In genomic region chr11:128341280-128341679, GRCh38 we compare ENCODE assay signal across 10 cellular contexts.
DNase-seq lines count a peak whose midpoint lies in the region; ATAC-seq and TF ChIP-seq lines count a peak whose summit lies in the region.
"Had no signal": no experiment of that assay in that cellular context is flagged by ENCODE, and none has a peak within 500 bp of the region (broad histone marks: within the 10 kb centered on the region; RNA-seq: fewer than 3 reads in every experiment).

No MANE protein-coding gene starts in this region.

- H2AFZ ChIP-seq in parathyroid adenoma: no peak overlapping the region

- no peak overlapping the region for H3K4me2 ChIP-seq in parathyroid adenoma (ENCODE audit: low read length)

- H3K4me3 ChIP-seq in parathyroid adenoma (ENCODE audit: low read depth, low read length): no peak overlapping the region

- no peaks in the 10 kb centered on the region for H3K36me3 ChIP-seq in parathyroid adenoma (ENCODE audit: control insufficient read depth, insufficient read depth, low read length)

- POLR2A ChIA-PET in CD4-positive, alpha-beta T cell (lab: Charles Lee): interaction anchor here (0.7 to 4.5 kb wide), 27 partner anchors 8 to 353 kb away, joined by 3 to 27 read pairs (median 6); partner anchors contain the start of gene FLI1
- POLR2A ChIA-PET in MCF 10A (lab: Yijun Ruan, JAX): interaction anchor here (0.8 kb wide), 1 partner anchor 24 kb away, joined by 3 read pairs; no protein-coding TSS in a partner anchor

- TF ChIP-seq CTCF in CD4-positive, alpha-beta T cell (IDR thresholded peaks at IDR 0.05): no peak
- TF ChIP-seq CTCF in parathyroid adenoma (IDR thresholded peaks at IDR 0.05): no peak
- no peak for TF ChIP-seq CTCF in MCF 10A (IDR thresholded peaks at IDR 0.05; ENCODE audit: unreplicated experiment)

- H3K9me3 ChIP-seq in CD4-positive, alpha-beta T cell (ENCODE audit: control insufficient read depth, low read length): no peaks in the 10 kb centered on the region
- H3K9me3 ChIP-seq in parathyroid adenoma (ENCODE audit: control insufficient read depth, low read length): no peaks in the 10 kb centered on the region
- H3K9me3 ChIP-seq: Caco-2 had no signal

- peak overlapping the region; percentile 79 for H3K27ac ChIP-seq in CD4-positive, alpha-beta T cell (ENCODE audit: low read depth, low read length)
- H3K27ac ChIP-seq in parathyroid adenoma: peak overlapping the region; percentile 52

- H3K9me3 Mint-ChIP-seq in CD4-positive, alpha-beta T cell: peaks cover 3% of the 10 kb centered on the region
- no peaks in the 10 kb centered on the region for H3K9me3 Mint-ChIP-seq in central memory CD8-positive, alpha-beta T cell
- H3K9me3 Mint-ChIP-seq in MCF 10A (ENCODE audit: unreplicated experiment): no peaks in the 10 kb centered on the region

- no TSS peak for BruUV-seq in MCF 10A (replicated peaks; lab: Mats Ljungman, UMichigan)

- H3K27me3 ChIP-seq in CD4-positive, alpha-beta T cell (ENCODE audit: control insufficient read depth, insufficient read depth, low read length): no peaks in the 10 kb centered on the region
- no peaks in the 10 kb centered on the region for H3K27me3 ChIP-seq in parathyroid adenoma (ENCODE audit: control insufficient read depth, insufficient read depth, low read length)

- intact Hi-C loops in CD4-positive, alpha-beta T cell (cut with DNase I, micrococcal nuclease): loop anchor here in 1 of 2 experiments (1.0 to 5.0 kb wide), 6 partner anchors 12 to 181 kb away; no protein-coding TSS in a partner anchor
- intact Hi-C loops in MCF 10A (cut with micrococcal nuclease): no loop called here

- H3K27me3 Mint-ChIP-seq in CD4-positive, alpha-beta T cell: no peaks in the 10 kb centered on the region
- no peaks in the 10 kb centered on the region for H3K27me3 Mint-ChIP-seq in central memory CD8-positive, alpha-beta T cell
- no peaks in the 10 kb centered on the region for H3K27me3 Mint-ChIP-seq in MCF 10A (ENCODE audit: insufficient read depth, unreplicated experiment)

- peak; percentile 71 for ATAC-seq in CD4-positive, alpha-beta T cell (ENCODE audit: poor library complexity)
- ATAC-seq in central memory CD8-positive, alpha-beta T cell (replicated peaks; ENCODE audit: extremely low read depth, poor library complexity, severe bottlenecking): peak; percentile 77
- ATAC-seq in HG03354 (IDR thresholded peaks at IDR 0.05; ENCODE audit: poor library complexity, severe bottlenecking, unreplicated experiment) (no peak), HG02884 (IDR thresholded peaks at IDR 0.05; ENCODE audit: unreplicated experiment) (no peak)

- H3K36me3 Mint-ChIP-seq in CD4-positive, alpha-beta T cell (ENCODE audit: low read depth): peaks cover 5% of the 10 kb centered on the region
- H3K36me3 Mint-ChIP-seq in central memory CD8-positive, alpha-beta T cell (ENCODE audit: insufficient read depth): peaks cover 4% of the 10 kb centered on the region
- no peaks in the 10 kb centered on the region for H3K36me3 Mint-ChIP-seq in MCF 10A (ENCODE audit: insufficient read depth, unreplicated experiment)

- peak overlapping the region; percentile 73 for H3K4me3 Mint-ChIP-seq in CD4-positive, alpha-beta T cell
- peak overlapping the region; percentile 19 for H3K4me3 Mint-ChIP-seq in central memory CD8-positive, alpha-beta T cell
- no peak overlapping the region for H3K4me3 Mint-ChIP-seq in MCF 10A (ENCODE audit: unreplicated experiment)

- CTCF ChIA-PET in CD4-positive, alpha-beta T cell (lab: Charles Lee): interaction anchor here (1.2 to 2.1 kb wide), 7 partner anchors 10 to 177 kb away, joined by 3 to 6 read pairs (median 4); no protein-coding TSS in a partner anchor
- CTCF ChIA-PET in MCF 10A (lab: Yijun Ruan, JAX): no interaction called here

- no peak overlapping the region for H3K9ac ChIP-seq in parathyroid adenoma

- peaks cover 99% of the 10 kb centered on the region for H3K4me1 Mint-ChIP-seq in CD4-positive, alpha-beta T cell (ENCODE audit: low read depth)
- peaks cover 40% of the 10 kb centered on the region for H3K4me1 Mint-ChIP-seq in central memory CD8-positive, alpha-beta T cell
- H3K4me1 Mint-ChIP-seq in MCF 10A (ENCODE audit: insufficient read depth, unreplicated experiment): no peaks in the 10 kb centered on the region

- peak overlapping the region; percentile 99 for H3K27ac Mint-ChIP-seq in CD4-positive, alpha-beta T cell
- peak overlapping the region; percentile 80 for H3K27ac Mint-ChIP-seq in central memory CD8-positive, alpha-beta T cell (ENCODE audit: low read depth)
- no peak overlapping the region for H3K27ac Mint-ChIP-seq in MCF 10A (ENCODE audit: low read depth, unreplicated experiment)

- H3K4me1 ChIP-seq in parathyroid adenoma: no peaks in the 10 kb centered on the region
- H3K4me1 ChIP-seq: Caco-2 had no signal

- no peaks in the 10 kb centered on the region for H3K79me2 ChIP-seq in parathyroid adenoma

- peak in 8 of 10 experiments; percentile 44 to 73 (median 55) for DNase-seq in CD4-positive, alpha-beta T cell
- DNase-seq in T-helper 22 cell (ENCODE audit: low read depth) (peak; percentile 63), H4 (ENCODE audit: low spot score) (no peak), MCF 10A (ENCODE audit: unreplicated experiment) (no peak)
- DNase-seq in central memory CD8-positive, alpha-beta T cell (ENCODE audit: low spot score in 2 of 2): peak in 1 of 2 donors; percentile 36
- DNase-seq: Caco-2, glutamatergic neuron had no signal

Comparison
In these comparisons a context has a peak if more than half of its experiments do, and no peak if none do; other contexts are left out.
1. ATAC-seq: peak in CD4-positive, alpha-beta T cell (single experiment) and central memory CD8-positive, alpha-beta T cell (single experiment); none in HG03354 (single experiment) and HG02884 (single experiment).
2. DNase-seq: peak in CD4-positive, alpha-beta T cell (8 of 10) and T-helper 22 cell (single experiment); none in H4 (single experiment) and MCF 10A (single experiment).